Comparison of ENCODE assay signal across 1 cellular context in genomic region chr20:62358728-62359490, GRCh38.
TF ChIP-seq lines count a peak whose summit lies in the region.

No MANE protein-coding gene starts in this region.

TF ChIP-seq in IMR-90, 13 proteins besides CTCF, POLR2A, EP300 and RAD21:
- TF ChIP-seq MAFK (IDR thresholded peaks at IDR 0.05; ENCODE audit: low read depth, low read length): no peak
- no peak for TF ChIP-seq BHLHE40 (IDR thresholded peaks at IDR 0.05; ENCODE audit: low read depth, low read length)
- TF ChIP-seq CEBPB (IDR thresholded peaks at IDR 0.05; ENCODE audit: low read depth, low read length): no peak
- TF ChIP-seq RFX5 (IDR thresholded peaks at IDR 0.05; ENCODE audit: low read depth, low read length): no peak
